ENCODE assay signal across 23 cellular contexts in genomic region chr1:4600615-4601460, GRCh38. TPM values are rescaled to one million over a fixed set of nuclear protein-coding genes. Genes with fewer than 3 reads are reported as not detected.
DNase-seq lines count a peak whose midpoint lies in the region; ATAC-seq, FAIRE-seq and TF ChIP-seq lines count a peak whose summit lies in the region.
"Had no signal": no experiment of that assay in that cellular context is flagged by ENCODE, and none has a peak within 500 bp of the region (broad histone marks: within the 10 kb centered on the region; RNA-seq: fewer than 3 reads in every experiment).

No MANE protein-coding gene starts in this region.

- no peaks in the 10 kb centered on the region for H4K20me1 ChIP-seq in MM.1S (ENCODE audit: insufficient read depth, low read length)

- H3K9ac ChIP-seq in kidney (ENCODE audit: low read length in 2 of 2), result no peak overlapping the region
- H3K9ac ChIP-seq in MM.1S (ENCODE audit: low read length), result no peak overlapping the region
- H3K9ac ChIP-seq: SK-N-SH had no signal

- H3K4me2 ChIP-seq in MM.1S (ENCODE audit: low read depth, low read length), result no peak overlapping the region
- H3K4me2 ChIP-seq: SK-N-SH had no signal

- H3K4me1 ChIP-seq in kidney (ENCODE audit: control insufficient read depth in 1 of 2, insufficient read depth in 1 of 2, low read depth in 1 of 2, low read length in 2 of 2), result no peaks in the 10 kb centered on the region
- H3K4me1 ChIP-seq in MM.1S (ENCODE audit: low read length), result no peaks in the 10 kb centered on the region

- H3K79me2 ChIP-seq in MM.1S (ENCODE audit: low read length), result no peaks in the 10 kb centered on the region

- H3K9me2 ChIP-seq in MM.1S (replicated peaks; ENCODE audit: insufficient read depth, low read length), result no peaks in the 10 kb centered on the region
- H3K9me2 ChIP-seq: SK-N-SH had no signal

- no peak overlapping the region for H3K27ac Mint-ChIP-seq in type B pancreatic cell
- H3K27ac Mint-ChIP-seq: CD4-positive, CD25-positive, alpha-beta regulatory T cell had no signal

- no peaks in the 10 kb centered on the region for H3K9me3 Mint-ChIP-seq in type B pancreatic cell
- H3K9me3 Mint-ChIP-seq: CD4-positive, CD25-positive, alpha-beta regulatory T cell had no signal

- intact Hi-C loops in cardiac septum (cut with DNase I), result no loop called here
- intact Hi-C loops in left ventricle myocardium superior (cut with micrococcal nuclease), result no loop called here
- intact Hi-C loops in kidney (cut with DNase I), result no loop called here
- intact Hi-C loops in posterior vena cava (cut with DNase I), result no loop called here

- no peak for TF ChIP-seq CTCF in kidney (IDR thresholded peaks at IDR 0.05; ENCODE audit: borderline replicate concordance, extremely low read depth, insufficient read depth)
- no peak for TF ChIP-seq CTCF in type B pancreatic cell (conservative IDR thresholded peaks at IDR 0.05)
- no peak for TF ChIP-seq CTCF in MM.1S (IDR thresholded peaks at IDR 0.05; ENCODE audit: low read length)

- FAIRE-seq in kidney (lab: Jason Lieb, UNC), result no peak
- FAIRE-seq: GM18507 had no signal

- H3K27ac ChIP-seq in kidney (ENCODE audit: low read depth in 2 of 2, low read length in 2 of 2) (no peak overlapping the region), MM.1S (ENCODE audit: low read length) (no peak overlapping the region)
- H3K27ac ChIP-seq: HL-60 had no signal

- H3K27me3 ChIP-seq in MM.1S (replicated peaks; ENCODE audit: insufficient read depth, low read length), result peaks cover 87% of the 10 kb centered on the region

- no peak overlapping the region for H2AFZ ChIP-seq in MM.1S (ENCODE audit: low read length)

- ATAC-seq in left ventricle myocardium superior, result no peak
- ATAC-seq: PC-3 had no signal

- no peaks in the 10 kb centered on the region for H3K36me3 Mint-ChIP-seq in type B pancreatic cell
- H3K36me3 Mint-ChIP-seq: CD4-positive, CD25-positive, alpha-beta regulatory T cell had no signal

- no peaks in the 10 kb centered on the region for H3K4me1 Mint-ChIP-seq in type B pancreatic cell (ENCODE audit: unreplicated experiment)
- H3K4me1 Mint-ChIP-seq: CD4-positive, CD25-positive, alpha-beta regulatory T cell had no signal

- no peaks in the 10 kb centered on the region for H3F3A ChIP-seq in MM.1S (ENCODE audit: insufficient read depth, low read length)

- H3K36me3 ChIP-seq in kidney (ENCODE audit: control insufficient read depth in 1 of 2, insufficient read depth in 2 of 2, low read length in 2 of 2) (no peaks in the 10 kb centered on the region), MM.1S (replicated peaks; ENCODE audit: insufficient read depth, low read length) (no peaks in the 10 kb centered on the region)

- peaks cover 44% of the 10 kb centered on the region for H3K27me3 Mint-ChIP-seq in type B pancreatic cell

- H3K4me3 Mint-ChIP-seq in type B pancreatic cell, result no peak overlapping the region
- H3K4me3 Mint-ChIP-seq: CD4-positive, CD25-positive, alpha-beta regulatory T cell had no signal

- DNase-seq in cardiac septum (ENCODE audit: low spot score) (peak; percentile 26), left ventricle myocardium superior (no peak), kidney (peak; percentile 40), posterior vena cava (ENCODE audit: low spot score) (peak; percentile 58), type B pancreatic cell (ENCODE audit: extremely low spot score, unreplicated experiment) (peak; percentile 47), MM.1S (no peak), T-helper 2 cell (no peak), NCI-H2029 (lab: John Stamatoyannopoulos, UW) (no peak)
- DNase-seq: 8988T; ACHN; CD4-positive, CD25-positive, alpha-beta regulatory T cell; DMS153; HCEC 1CT; NCI-H1092; NCI-H1436; NCI-H187 treated with DMSO at 0.1 percent for 48 hours; NCI-H2107; NCI-H524 treated with DMSO at 0.1 percent for 48 hours; NCI-H774; PC-3; SK-N-SH had no signal

- H3K4me3 ChIP-seq in kidney (ENCODE audit: low read length in 2 of 2) (no peak overlapping the region), MM.1S (ENCODE audit: low read length) (no peak overlapping the region)

- H3K9me3 ChIP-seq in kidney (ENCODE audit: control insufficient read depth in 1 of 2, low read length in 2 of 2), result no peaks in the 10 kb centered on the region
- no peaks in the 10 kb centered on the region for H3K9me3 ChIP-seq in MM.1S (replicated peaks; ENCODE audit: insufficient read depth, low read length)
- H3K9me3 ChIP-seq: SK-N-SH had no signal

RNA-seq across cellular contexts. Expression of gene AJAP1, which starts 53.6 kb away (rescaled TPM):
- total RNA-seq in cardiac septum, result 0.11 TPM
- total RNA-seq in left ventricle myocardium superior, result 0.05 TPM
- total RNA-seq in kidney, result 5.5 TPM
- polyA plus RNA-seq in kidney (ENCODE audit: insufficient read depth, low read depth, low replicate concordance), result 2.7 TPM
- under 1 TPM; 0.32 to 0.57 TPM for total RNA-seq in posterior vena cava
- total RNA-seq in type B pancreatic cell (ENCODE audit: low replicate concordance), result 4.8 and 9.5 TPM in 2 replicates
- total RNA-seq: PC-3 had no signal
- polyA plus RNA-seq: SK-N-SH had no signal

Comparison
In these comparisons a context has a peak if more than half of its experiments do, and no peak if none do; other contexts are left out.
1. DNase-seq: peak in cardiac septum (single experiment), kidney (single experiment), posterior vena cava (single experiment) and type B pancreatic cell (single experiment); none in left ventricle myocardium superior (single experiment), MM.1S (single experiment), T-helper 2 cell (0 of 5) and NCI-H2029 (single experiment).